ENCODE assay signal across 8 cellular contexts in the genomic region with DNA sequence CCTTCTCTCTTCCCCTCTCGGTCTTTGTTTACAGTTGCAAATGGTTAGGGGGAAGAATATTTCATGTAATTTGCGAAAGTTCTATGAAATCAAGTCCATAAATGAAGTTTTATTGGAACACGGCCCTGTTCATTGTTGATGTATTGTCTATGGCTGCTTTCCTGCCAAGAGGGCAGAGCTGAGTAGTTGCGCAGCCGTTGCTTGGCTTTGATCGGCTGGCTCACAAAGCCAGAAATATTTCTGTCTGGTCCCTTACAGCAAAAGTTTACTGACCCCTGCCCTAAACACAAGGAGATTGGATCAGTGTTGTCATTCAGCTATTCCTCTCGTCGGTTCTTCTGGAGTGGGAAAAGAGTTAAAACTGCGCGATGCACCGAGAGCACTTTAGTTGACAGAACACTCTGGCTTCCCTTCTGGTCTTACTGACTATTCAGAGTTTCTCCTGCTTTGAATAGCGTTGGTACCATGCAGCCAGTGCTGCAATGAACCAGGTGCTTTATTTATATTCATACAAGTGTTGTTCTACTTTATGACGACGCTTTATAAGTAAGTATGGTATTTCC. TPM values are rescaled to one million over a fixed set of nuclear protein-coding genes. Genes with fewer than 3 reads are reported as not detected.
A peak's percentile ranks its signal among the peaks of the same experiment; 100 is the strongest.
DNase-seq lines count a peak whose midpoint lies in the region; ATAC-seq, FAIRE-seq and TF ChIP-seq lines count a peak whose summit lies in the region.

No MANE protein-coding gene starts in this region.

- H3K4me3 ChIP-seq in AG04450 (ENCODE audit: low read depth, low read length) (peak overlapping the region; percentile 84), GM12864 (ENCODE audit: low read depth, low read length) (peak overlapping the region; percentile 87), GM12878 (peak overlapping the region; percentile 89), iPS-11a (ENCODE audit: low read depth, low read length) (peak overlapping the region; percentile 86), gastrocnemius medialis (peak overlapping the region; percentile 94 to 98 (median 96))

- peaks cover 17% of the 10 kb centered on the region for H3K79me2 ChIP-seq in GM12878 (ENCODE audit: control insufficient read depth, insufficient read depth, low read length)

- RAD21 ChIA-PET in GM12878 (lab: Charles Lee; ENCODE audit: unreplicated experiment), result no interaction called here

- peak overlapping the region; percentile 85 for H3K4me2 ChIP-seq in GM12878 (ENCODE audit: control insufficient read depth, insufficient read depth)

- DNase-seq in AG04450 (ENCODE audit: low read depth, low spot score) (no peak), GM12864 (ENCODE audit: low read depth) (no peak), NCI-H345 treated with DMSO at 0.1 percent for 48 hours (lab: John Stamatoyannopoulos, UW; ENCODE audit: unreplicated experiment) (peak; percentile 60), GM12878 (ENCODE audit: low read depth, low spot score) (peak; percentile 9), gastrocnemius medialis (peak in 1 of 2 donors; percentile 24), HuH-7.5 (ENCODE audit: low spot score) (no peak)

- CTCF ChIA-PET in AG04450 (lab: Charles Lee) (no interaction called here), GM12878 (lab: Yijun Ruan, JAX) (interaction anchor here (0.9 kb wide), 1 partner anchor 9 kb away, joined by 3 read pairs; no protein-coding TSS in a partner anchor)

- no peaks in the 10 kb centered on the region; the same call in 1 of the 2 replicates for H4K20me1 ChIP-seq in GM12878 (ENCODE audit: control insufficient read depth, insufficient read depth)

- H3K27ac ChIP-seq in AG04450 (ENCODE audit: low read depth, low read length), result peak overlapping the region; percentile 79
- H3K27ac ChIP-seq in GM12878 (ENCODE audit: control insufficient read depth, insufficient read depth), result peak overlapping the region; percentile 54
- H3K27ac ChIP-seq in gastrocnemius medialis, result peak overlapping the region; percentile 92 to 97 (median 95)

- peak overlapping the region; percentile 89 for H2AFZ ChIP-seq in GM12878 (ENCODE audit: control insufficient read depth, low read depth, low read length)

- POLR2A ChIA-PET in AG04450 (lab: Yijun Ruan, JAX) (interaction anchor here (0.7 kb wide), 1 partner anchor 47 kb away, joined by 3 read pairs; no protein-coding TSS in a partner anchor), GM12878 (lab: Charles Lee) (interaction anchor here (1.1 kb wide), 1 partner anchor 17 kb away, joined by 4 read pairs; no protein-coding TSS in a partner anchor)

- TF ChIP-seq RAD21 in GM12878 (IDR thresholded peaks at IDR 0.05; ENCODE audit: insufficient read depth, low read depth, low read length), result no peak

- intact Hi-C loops in GM12878 (cut with micrococcal nuclease; ENCODE audit: unreplicated experiment) (no loop called here), gastrocnemius medialis (cut with DNase I; ENCODE audit: low total_unique reads) (no loop called here)

- no peak for TF ChIP-seq CTCF in AG04450 (IDR thresholded peaks at IDR 0.05; ENCODE audit: low read depth, low read length)
- TF ChIP-seq CTCF in GM12864 (IDR thresholded peaks at IDR 0.05; ENCODE audit: low read depth, low read length, missing control alignments), result no peak
- no peak for TF ChIP-seq CTCF in GM12878 (IDR thresholded peaks at IDR 0.05 in 2 of 3, conservative IDR thresholded peaks at IDR 0.05 in 1 of 3; ENCODE audit: control insufficient read depth in 2 of 3, extremely low read depth in 1 of 3, insufficient read depth in 1 of 3, low read depth in 3 of 3, low read length in 3 of 3)
- TF ChIP-seq CTCF in gastrocnemius medialis (IDR thresholded peaks at IDR 0.05 in 4 of 5, conservative IDR thresholded peaks at IDR 0.05 in 1 of 5), result no peak

- no peaks in the 10 kb centered on the region for H3K4me1 ChIP-seq in GM12878 (ENCODE audit: control insufficient read depth, insufficient read depth, low read length)
- peaks cover 37 to 42% of the 10 kb centered on the region in 2 donors for H3K4me1 ChIP-seq in gastrocnemius medialis

- TF ChIP-seq EP300 in GM12878 (IDR thresholded peaks at IDR 0.05; ENCODE audit: borderline replicate concordance in 1 of 2, control insufficient read depth in 1 of 2, low read depth in 2 of 2, low read length in 2 of 2), result no peak

- H3K27me3 ChIP-seq in AG04450 (ENCODE audit: control insufficient read depth, insufficient read depth, low read length), result no peaks in the 10 kb centered on the region
- H3K27me3 ChIP-seq in GM12878 (replicated peaks in 1 of 2; ENCODE audit: control insufficient read depth in 2 of 2, insufficient read depth in 2 of 2, low read length in 1 of 2), result no peaks in the 10 kb centered on the region
- H3K27me3 ChIP-seq in gastrocnemius medialis, result no peaks in the 10 kb centered on the region

- peak; percentile 17 for ATAC-seq in HG02884 (IDR thresholded peaks at IDR 0.05; ENCODE audit: unreplicated experiment)
- peak; percentile 57 for ATAC-seq in GM12878
- ATAC-seq in gastrocnemius medialis, result peak; percentile 42 to 52

- no peak for TF ChIP-seq POLR2A in GM12878 (IDR thresholded peaks at IDR 0.05; ENCODE audit: low read depth, low read length)
- TF ChIP-seq POLR2A in gastrocnemius medialis (IDR thresholded peaks at IDR 0.05), result no peak

- H3K9me3 ChIP-seq in AG04450 (ENCODE audit: control insufficient read depth, insufficient read depth, low read length) (peaks cover 8% of the 10 kb centered on the region; the same call in 1 of the 2 replicates), GM12878 (replicated peaks; ENCODE audit: control insufficient read depth, insufficient read depth, low read length) (no peaks in the 10 kb centered on the region), gastrocnemius medialis (no peaks in the 10 kb centered on the region)

- H3K9ac ChIP-seq in GM12878 (ENCODE audit: control insufficient read depth, insufficient read depth, low read length), result peak overlapping the region; percentile 70

- in situ Hi-C loops in GM12878 (cut with MboI), result no loop called here
- in situ Hi-C loops in gastrocnemius medialis (cut with MboI; ENCODE audit: low sequenced_read_pairs in 4 of 4), result no loop called here

- BruUV-seq in GM12878 (replicated peaks; lab: Mats Ljungman, UMichigan), result no TSS peak

- H3K36me3 ChIP-seq in GM12878 (ENCODE audit: control insufficient read depth in 2 of 2, insufficient read depth in 2 of 2, low read length in 1 of 2) (no peaks in the 10 kb centered on the region), gastrocnemius medialis (no peaks in the 10 kb centered on the region)

- WGBS in GM12878 (ENCODE audit: insufficient coverage, insufficient replicate concordance, low lambda C conversion rate, missing lambda C conversion rate), result 6% methylated on average over 14 of the region's 14 CpGs

- no peak for FAIRE-seq in GM12878 (lab: Jason Lieb, UNC)

- SMC1A ChIA-PET in GM12878 (lab: Charles Lee; ENCODE audit: uncharacterized antibody, unreplicated experiment), result interaction anchor here (0.8 to 1.9 kb wide), 2 partner anchors 10 to 12 kb away, joined by 3 to 12 read pairs; no protein-coding TSS in a partner anchor

TF ChIP-seq in GM12878, 131 proteins besides CTCF, POLR2A, EP300 and RAD21 (continues in another document):
- TF ChIP-seq TAF1 (IDR thresholded peaks at IDR 0.05; ENCODE audit: borderline replicate concordance, low read depth, low read length) (no peak), IRF4 (IDR thresholded peaks at IDR 0.05; ENCODE audit: low read depth, low read length) (no peak), SP1 (IDR thresholded peaks at IDR 0.05; ENCODE audit: low read depth, low read length) (no peak), TBL1XR1 (IDR thresholded peaks at IDR 0.05; ENCODE audit: low read depth, low read length) (no peak), HDAC2 (IDR thresholded peaks at IDR 0.05) (no peak)
- TF ChIP-seq, protein P1, sequence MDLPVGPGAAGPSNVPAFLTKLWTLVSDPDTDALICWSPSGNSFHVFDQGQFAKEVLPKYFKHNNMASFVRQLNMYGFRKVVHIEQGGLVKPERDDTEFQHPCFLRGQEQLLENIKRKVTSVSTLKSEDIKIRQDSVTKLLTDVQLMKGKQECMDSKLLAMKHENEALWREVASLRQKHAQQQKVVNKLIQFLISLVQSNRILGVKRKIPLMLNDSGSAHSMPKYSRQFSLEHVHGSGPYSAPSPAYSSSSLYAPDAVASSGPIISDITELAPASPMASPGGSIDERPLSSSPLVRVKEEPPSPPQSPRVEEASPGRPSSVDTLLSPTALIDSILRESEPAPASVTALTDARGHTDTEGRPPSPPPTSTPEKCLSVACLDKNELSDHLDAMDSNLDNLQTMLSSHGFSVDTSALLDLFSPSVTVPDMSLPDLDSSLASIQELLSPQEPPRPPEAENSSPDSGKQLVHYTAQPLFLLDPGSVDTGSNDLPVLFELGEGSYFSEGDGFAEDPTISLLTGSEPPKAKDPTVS (IDR thresholded peaks at IDR 0.05; ENCODE audit: low read depth, low read length), result no peak

RNA-seq across cellular contexts. Expression of a gene that starts 0.8 kb away (rescaled TPM):
- 5.9 and 6.8 TPM in 2 replicates for polyA plus RNA-seq in AG04450 (2011; rRNA removed)
- polyA minus RNA-seq in AG04450 (2011; rRNA and poly(A)+ RNA removed), result 14.7 and 15.1 TPM in 2 replicates
- total RNA-seq in GM12878 (2013; cell fraction: nucleolus; rRNA removed), result 47.2 and 47.4 TPM in 2 replicates
- 12.1 and 13.6 TPM in 2 replicates for total RNA-seq in GM12878 (2014; rRNA removed)
- 9.3 and 9.4 TPM in 2 replicates for total RNA-seq in GM12878 (2014; rRNA removed; fragmentation: Illumina TruSeq; extraction: Trizol)
- total RNA-seq in GM12878 (2021), result 14.0 and 14.4 TPM in 2 replicates
- 5.0 TPM for polyA plus RNA-seq in GM12878 (2011; ENCODE audit: low read depth)
- polyA plus RNA-seq in GM12878 (2011; rRNA removed), result 6.5 and 8.6 TPM in 2 replicates
- 8.8 and 9.1 TPM in 2 replicates for polyA plus RNA-seq in GM12878 (2011; cell fraction: cytosol; rRNA removed)
- polyA plus RNA-seq in GM12878 (2011; cell fraction: nucleus; rRNA removed), result 55.6 and 60.8 TPM in 2 replicates
- 6.3 and 6.9 TPM in 2 replicates for polyA plus RNA-seq in GM12878 (2012)
- polyA plus RNA-seq in GM12878 (2014; fragmentation: Illumina TruSeq; extraction: Trizol), result 10.9 and 12.3 TPM in 2 replicates
- 1 to 10 TPM; 1.9 to 2.3 TPM for polyA plus RNA-seq in GM12878 (2014; fragmentation: Nextera tagmentation; extraction: Ambion mirVana)
- polyA plus RNA-seq in GM12878 (2014; rRNA removed), result 12.1 and 12.2 TPM in 2 replicates
- 1 to 10 TPM; 6.9 to 7.4 TPM for polyA plus RNA-seq in GM12878 (2016; fragmentation: Nextera tagmentation; extraction: Ambion mirVana)
- polyA minus RNA-seq in GM12878 (2011; rRNA and poly(A)+ RNA removed), result 16.8 and 17.4 TPM in 2 replicates
- polyA minus RNA-seq in GM12878 (2011; cell fraction: cytosol; rRNA and poly(A)+ RNA removed), result 3.7 and 6.9 TPM in 2 replicates
- polyA minus RNA-seq in GM12878 (2011; cell fraction: nucleus; rRNA and poly(A)+ RNA removed), result 14.6 and 18.2 TPM in 2 replicates
- 10 to 100 TPM; 12.0 to 17.3 (median 12.5) TPM for total RNA-seq in gastrocnemius medialis

Comparison
In these comparisons a context has a peak if more than half of its experiments do, and no peak if none do; other contexts are left out.
1. DNase-seq: peak in NCI-H345 treated with DMSO at 0.1 percent for 48 hours (single experiment) and GM12878 (single experiment); none in AG04450 (single experiment), GM12864 (single experiment) and HuH-7.5 (single experiment).
2. Peak in every context shown above with its lines, with median percentiles within 50 percentile points of each other: H3K27ac ChIP-seq, H3K4me3 ChIP-seq and ATAC-seq.